In the genomic region with DNA sequence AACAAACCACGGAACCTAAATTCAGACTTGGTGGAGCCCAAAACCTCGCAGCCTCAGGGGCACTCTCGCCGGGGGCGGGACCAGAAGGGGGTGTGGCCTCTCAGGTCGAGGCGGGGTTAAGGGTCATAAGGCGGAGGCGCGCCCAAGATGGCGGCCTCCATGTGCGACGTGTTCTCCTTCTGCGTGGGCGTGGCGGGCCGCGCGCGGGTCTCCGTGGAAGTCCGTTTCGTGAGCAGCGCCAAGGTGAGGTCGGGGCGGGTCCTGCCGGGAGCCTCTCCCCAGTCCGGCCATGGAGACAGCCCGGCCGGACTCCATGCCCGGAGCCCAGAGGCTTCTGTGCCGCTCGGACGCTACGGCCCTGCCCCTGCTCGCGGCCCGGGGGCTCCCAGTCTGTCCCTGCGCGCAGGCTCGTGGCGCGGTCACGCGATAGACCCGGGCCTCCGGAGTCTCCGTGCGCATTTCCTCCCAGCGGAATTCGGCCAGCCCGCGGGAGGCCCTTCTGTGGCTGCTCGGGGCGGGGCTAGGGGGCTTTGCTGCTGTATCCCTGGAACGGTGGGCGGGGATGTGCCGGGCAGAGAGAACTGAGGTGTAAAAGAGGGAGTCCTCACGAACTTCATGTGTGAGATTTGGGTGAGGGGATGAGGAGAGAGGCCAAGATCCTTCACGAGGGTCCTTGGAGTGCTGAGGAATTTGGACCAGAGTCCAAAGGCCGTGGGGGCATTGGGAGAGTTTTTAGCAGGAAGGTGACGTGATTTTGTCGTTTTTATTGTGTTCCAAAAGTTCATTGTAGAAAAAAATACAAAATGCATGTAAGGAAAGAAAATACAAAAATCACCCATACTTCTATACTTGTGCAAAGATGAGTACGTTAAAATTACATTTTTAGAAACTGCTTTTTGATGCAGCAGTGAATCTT, we compare ENCODE assay signal across 8 cellular contexts. TPM values are rescaled to one million over a fixed set of nuclear protein-coding genes. Genes with fewer than 3 reads are reported as not detected.
DNase-seq lines count a peak whose midpoint lies in the region; ATAC-seq and TF ChIP-seq lines count a peak whose summit lies in the region.

A gene (plus strand): TSS at position 126 of the 916 bp plus-strand sequence. CDS start 22 bp downstream, at position 148.

- peak within 1 kb of the TSS; percentile 97 for H3K4me3 Mint-ChIP-seq in Calu3 (ENCODE audit: low read depth, unreplicated experiment)

- peak; percentile 91 for ATAC-seq in GM21381 (IDR thresholded peaks at IDR 0.05; ENCODE audit: unreplicated experiment)

- H3K9me3 ChIP-seq in OCI-LY7 (ENCODE audit: low read length): no peaks in the 10 kb centered on the region
- H3K9me3 ChIP-seq in mucosa of stomach (ENCODE audit: control insufficient read depth, low read length): no peaks in the 10 kb centered on the region

- H3K27me3 ChIP-seq in mucosa of stomach (ENCODE audit: control insufficient read depth, insufficient read depth, low read length): no peaks in the 10 kb centered on the region

- intact Hi-C loops in Calu3 (cut with micrococcal nuclease; ENCODE audit: unreplicated experiment): loop anchor here (5.0 kb wide), 1 partner anchor 37 kb away; no protein-coding TSS in a partner anchor
- intact Hi-C loops in OCI-LY7 (cut with micrococcal nuclease; ENCODE audit: unreplicated experiment): loop anchor here (1.0 kb wide), 2 partner anchors 20 to 70 kb away; a partner anchor contains a TSS

- peak within 1 kb of the TSS; percentile 84 for H3K27ac Mint-ChIP-seq in Calu3 (ENCODE audit: unreplicated experiment)

- TSS peak; percentile 59 for BruUV-seq in Calu3 (replicated peaks; lab: Mats Ljungman, UMichigan)
- BruUV-seq in OCI-LY7 (replicated peaks; lab: Mats Ljungman, UMichigan): TSS peak; percentile 69

- DNase-seq in Calu3 (peak; percentile 85), HUDEP-2 (lab: John Stamatoyannopoulos, UW; ENCODE audit: unreplicated experiment in 76 of 76) (peak in 75 of 76 experiments; percentile 34 to 92 (median 79)), OCI-LY7 (ENCODE audit: low spot score) (peak; percentile 90), activated T-cell treated with anti-CD3 and anti-CD28 coated beads for 1 hour (ENCODE audit: low read depth) (peak; percentile 89), epithelial cell of proximal tubule (ENCODE audit: low read depth) (no peak)
- DNase-seq in stimulated activated CD8-positive, alpha-beta memory T cell treated with anti-CD3 and anti-CD28 coated beads, Interleukin-7, amount 100 ng/mL, for 1 hour (ENCODE audit: low read depth in 2 of 2): peak; percentile 82

- peak within 1 kb of the TSS; percentile 78 for H2AFZ ChIP-seq in OCI-LY7 (ENCODE audit: low read length)

- no peaks in the 10 kb centered on the region for H4K20me1 ChIP-seq in OCI-LY7 (ENCODE audit: insufficient read depth, low read length)

- H3K9ac ChIP-seq in mucosa of stomach (ENCODE audit: low read length): peak within 1 kb of the TSS; percentile 75

- no peaks in the 10 kb centered on the region for H3K9me3 Mint-ChIP-seq in Calu3 (ENCODE audit: low read depth, unreplicated experiment)

- CTCF ChIA-PET in Calu3 (lab: Charles Lee) (interaction anchor here (0.8 to 3.1 kb wide), 3 partner anchors 13 to 76 kb away, joined by 4 to 38 read pairs (median 5); no protein-coding TSS in a partner anchor), OCI-LY7 (lab: Charles Lee; ENCODE audit: unreplicated experiment) (interaction anchor here (0.9 kb wide), 1 partner anchor 129 kb away, joined by 3 read pairs; no protein-coding TSS in a partner anchor)

- H3K4me2 ChIP-seq in OCI-LY7 (ENCODE audit: low read length): peak within 1 kb of the TSS; percentile 89

- 0 out of 2 replicates have a peak, but pooled peaks cover 8% of the 10 kb centered on the region for H3K36me3 ChIP-seq in OCI-LY7 (ENCODE audit: insufficient read depth, low read length)
- H3K36me3 ChIP-seq in mucosa of stomach (ENCODE audit: control insufficient read depth, insufficient read depth, low read length): no peaks in the 10 kb centered on the region

- H3K79me2 ChIP-seq in OCI-LY7 (ENCODE audit: insufficient read depth, low read depth, low read length): peaks cover 35% of the 10 kb centered on the region

- H3K36me3 Mint-ChIP-seq in Calu3 (ENCODE audit: insufficient read depth, unreplicated experiment): peaks cover 27% of the 10 kb centered on the region

- peak within 1 kb of the TSS; percentile 95 for H3K4me3 ChIP-seq in OCI-LY7 (ENCODE audit: low read depth, low read length, poor library complexity, severe bottlenecking)
- H3K4me3 ChIP-seq in epithelial cell of proximal tubule (ENCODE audit: low read depth, low read length): peak within 1 kb of the TSS; percentile 79
- H3K4me3 ChIP-seq in mucosa of stomach (ENCODE audit: low read length): peak within 1 kb of the TSS; percentile 68

- peaks cover 25% of the 10 kb centered on the region for H3K4me1 ChIP-seq in OCI-LY7 (ENCODE audit: insufficient read depth, low read length, poor library complexity, severe bottlenecking)
- H3K4me1 ChIP-seq in mucosa of stomach (ENCODE audit: control insufficient read depth, insufficient read depth, low read length): peaks cover 8% of the 10 kb centered on the region

- H3K27ac ChIP-seq in OCI-LY7 (ENCODE audit: low read depth, low read length, poor library complexity, severe bottlenecking): peak within 1 kb of the TSS; percentile 39

- H3K4me1 Mint-ChIP-seq in Calu3 (ENCODE audit: low read depth, unreplicated experiment): peaks cover 37% of the 10 kb centered on the region

- peaks cover 15% of the 10 kb centered on the region for H3K27me3 Mint-ChIP-seq in Calu3 (ENCODE audit: unreplicated experiment)

- TF ChIP-seq CTCF in Calu3 (IDR thresholded peaks at IDR 0.05; ENCODE audit: unreplicated experiment): no peak
- no peak for TF ChIP-seq CTCF in OCI-LY7 (conservative IDR thresholded peaks at IDR 0.05; ENCODE audit: low read length)
- TF ChIP-seq CTCF in epithelial cell of proximal tubule (conservative IDR thresholded peaks at IDR 0.05; ENCODE audit: low read depth, low read length): no peak

- POLR2A ChIA-PET in OCI-LY7 (lab: Charles Lee): interaction anchor here (0.7 to 1.4 kb wide), 6 partner anchors 14 to 176 kb away, joined by 3 to 5 read pairs (median 3); a partner anchor contains a TSS

- H3K9me2 ChIP-seq in OCI-LY7 (ENCODE audit: insufficient read depth, low read length): no peaks in the 10 kb centered on the region

RNA-seq across cellular contexts. Expression of the gene that starts here (rescaled TPM):
- total RNA-seq in Calu3 (2022) (32.1 and 36.0 TPM in 2 replicates), OCI-LY7 (2022) (33.2 and 38.2 TPM in 2 replicates), epithelial cell of proximal tubule (27.3 and 35.6 TPM in 2 replicates)
- total RNA-seq in OCI-LY7 (2014; rRNA removed; shearing (Covaris generic)): 32.9 and 42.2 TPM in 2 replicates
